In the genomic region with DNA sequence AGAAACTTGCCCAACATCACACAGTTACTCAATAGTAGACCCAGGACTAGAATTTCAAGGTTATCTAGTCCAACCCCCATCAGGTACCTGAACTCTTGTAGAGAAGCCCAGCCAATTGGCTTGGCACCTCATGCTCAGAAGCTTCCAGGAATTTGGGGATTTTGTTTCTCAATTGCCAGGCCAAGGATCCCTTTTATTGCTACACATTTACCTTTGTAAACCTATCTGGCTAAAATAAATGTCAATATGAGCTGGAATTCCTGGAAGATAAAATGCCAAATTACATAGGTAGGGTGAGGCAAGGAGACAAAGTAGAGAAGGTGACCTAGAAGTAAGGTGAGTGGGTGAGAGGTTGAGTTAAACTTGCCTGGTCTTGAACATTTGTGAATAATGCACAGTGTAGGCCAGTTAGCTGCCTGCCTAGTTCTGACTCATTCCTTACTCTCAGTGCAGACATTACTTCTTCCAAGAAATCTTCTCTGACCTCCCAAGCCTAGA, we compare ENCODE assay signal across 27 cellular contexts. TPM values are rescaled to one million over a fixed set of nuclear protein-coding genes. Genes with fewer than 3 reads are reported as not detected.
DNase-seq lines count a peak whose midpoint lies in the region; ATAC-seq and TF ChIP-seq lines count a peak whose summit lies in the region.
"Had no signal": no experiment of that assay in that cellular context is flagged by ENCODE, and none has a peak within 500 bp of the region (broad histone marks: within the 10 kb centered on the region; RNA-seq: fewer than 3 reads in every experiment).

No MANE protein-coding gene starts in this region.

- H3K36me3 ChIP-seq in GM23248 (ENCODE audit: low read depth): no peaks in the 10 kb centered on the region
- no peaks in the 10 kb centered on the region for H3K36me3 ChIP-seq in esophagus (ENCODE audit: control insufficient read depth in 2 of 2, insufficient read depth in 2 of 2, low read length in 1 of 2)
- no peaks in the 10 kb centered on the region for H3K36me3 ChIP-seq in osteoblast (ENCODE audit: insufficient read depth, low read length)
- no peaks in the 10 kb centered on the region for H3K36me3 ChIP-seq in BE2C
- H3K36me3 ChIP-seq: HAP-1 had no signal

- no peak for ATAC-seq in GM18517 (IDR thresholded peaks at IDR 0.05; ENCODE audit: unreplicated experiment)
- ATAC-seq: right cardiac atrium, T-cell had no signal

- TF ChIP-seq CTCF in osteoblast (IDR thresholded peaks at IDR 0.05; ENCODE audit: extremely low read depth, low read depth, low read length) (no peak), BE2C (IDR thresholded peaks at IDR 0.05; ENCODE audit: low read depth, low read length) (no peak)

- no peaks in the 10 kb centered on the region for H4K20me1 ChIP-seq in GM23248 (ENCODE audit: insufficient read depth)
- no peaks in the 10 kb centered on the region for H4K20me1 ChIP-seq in osteoblast (ENCODE audit: insufficient read depth, low read length)

- H3K4me1 ChIP-seq in GM23248 (ENCODE audit: insufficient read depth) (no peaks in the 10 kb centered on the region), esophagus (ENCODE audit: control insufficient read depth in 2 of 2, insufficient read depth in 2 of 2, low read length in 1 of 2) (peaks cover 0 to 6% of the 10 kb centered on the region in 2 donors), osteoblast (ENCODE audit: insufficient read depth, low read length) (no peaks in the 10 kb centered on the region), BE2C (no peaks in the 10 kb centered on the region)
- H3K4me1 ChIP-seq: HAP-1 had no signal

- no peaks in the 10 kb centered on the region for H3K9me2 ChIP-seq in GM23248 (ENCODE audit: insufficient read depth)

- in situ Hi-C loops in GM23248 (cut with MboI): no loop called here

- H3K79me2 ChIP-seq in GM23248 (ENCODE audit: insufficient read depth): no peaks in the 10 kb centered on the region
- no peaks in the 10 kb centered on the region for H3K79me2 ChIP-seq in osteoblast (ENCODE audit: insufficient read depth, low read length)

- H3K4me2 ChIP-seq in GM23248 (ENCODE audit: unreplicated experiment) (no peak overlapping the region), osteoblast (ENCODE audit: insufficient read depth, low read length) (no peak overlapping the region)
- H3K4me2 ChIP-seq: PC-9 had no signal

- H3K9me3 ChIP-seq in GM23248 (ENCODE audit: low read depth) (no peaks in the 10 kb centered on the region), esophagus (ENCODE audit: control insufficient read depth in 2 of 2, insufficient read depth in 1 of 2, low read depth in 1 of 2, low read length in 1 of 2) (peaks cover 5 to 17% of the 10 kb centered on the region in 2 donors), osteoblast (ENCODE audit: low read depth, low read length) (peaks cover 7% of the 10 kb centered on the region), BE2C (no peaks in the 10 kb centered on the region)
- H3K9me3 ChIP-seq: HAP-1 had no signal

- H3F3A ChIP-seq in GM23248 (ENCODE audit: insufficient read depth): 0 out of 2 replicates have a peak, but pooled peaks cover 4% of the 10 kb centered on the region

- H2AFZ ChIP-seq in GM23248: no peak overlapping the region
- H2AFZ ChIP-seq in osteoblast (ENCODE audit: low read length): no peak overlapping the region
- H2AFZ ChIP-seq: PC-9 had no signal

- no peak overlapping the region for H3K27ac ChIP-seq in GM23248
- H3K27ac ChIP-seq in esophagus (ENCODE audit: low read depth in 2 of 2, low read length in 1 of 2): peak overlapping the region; percentile 72 to 81
- H3K27ac ChIP-seq in osteoblast (ENCODE audit: low read depth, low read length): no peak overlapping the region
- H3K27ac ChIP-seq: PC-9 had no signal

- no peak overlapping the region for H3K4me3 ChIP-seq in GM23248
- no peak overlapping the region for H3K4me3 ChIP-seq in esophagus (ENCODE audit: low read depth in 1 of 2, low read length in 2 of 2)
- no peak overlapping the region for H3K4me3 ChIP-seq in osteoblast (ENCODE audit: insufficient read depth, low read length)
- no peak overlapping the region for H3K4me3 ChIP-seq in BE2C (ENCODE audit: low read depth, low read length)
- H3K4me3 ChIP-seq: HAP-1, PC-9 had no signal

- DNase-seq in GM23248 (peak; percentile 56), NCI-H226 (peak; percentile 48), osteoblast (ENCODE audit: insufficient read length, low spot score, missing footprints) (peak; percentile 81), BE2C (no peak), NCI-H146 (lab: John Stamatoyannopoulos, UW) (no peak)
- DNase-seq: activated CD4-positive, alpha-beta T cell treated with anti-CD3 and anti-CD28 coated beads for 4 hours; activated T-cell treated with anti-CD3 and anti-CD28 coated beads, Interleukin-2, amount 50 U/mL, for 72 hours; CD4-positive, alpha-beta T cell; DMS 273 treated with DMSO at 0.1 percent for 48 hours; GF-D8; Karpas-422; mesenchymal stem cell; naive B cell; NCI-H1048; NCI-H2081; NCI-H446 treated with DMSO at 0.1 percent for 48 hours; occipital lobe; PC-9; right cardiac atrium; T-cell had no signal

- H3K9ac ChIP-seq in GM23248: no peak overlapping the region

- no peaks in the 10 kb centered on the region for H3K27me3 ChIP-seq in GM23248 (replicated peaks; ENCODE audit: insufficient read depth)
- H3K27me3 ChIP-seq in esophagus (ENCODE audit: control insufficient read depth in 1 of 2, insufficient read depth in 2 of 2, low read length in 2 of 2): no peaks in the 10 kb centered on the region
- no peaks in the 10 kb centered on the region for H3K27me3 ChIP-seq in osteoblast (ENCODE audit: insufficient read depth, low read length)
- no peaks in the 10 kb centered on the region for H3K27me3 ChIP-seq in BE2C

RNA-seq across cellular contexts. Expression of gene SDR9C7, which starts 36.3 kb away (rescaled TPM):
- total RNA-seq in GM23248 (2014; rRNA removed; shearing (Covaris generic)): not detected in 2 replicates
- not detected in 2 replicates for polyA plus RNA-seq in GM23248 (2016; fragmentation: Nextera tagmentation; extraction: Ambion mirVana)
- 10 to 100 TPM in 1 of 2 donors, 1 to 10 TPM in 1; 9.4 to 16.8 TPM for polyA plus RNA-seq in esophagus
- total RNA-seq in osteoblast: not detected in 2 replicates
- 0.32 TPM for polyA plus RNA-seq in BE2C (2012; ENCODE audit: insufficient read depth, insufficient read length, low read depth)
- total RNA-seq: CD4-positive, alpha-beta T cell; chondrocyte; glomerular endothelial cell; HT-29; PC-9; T-cell; ureter had no signal

RNA-seq across cellular contexts. Expression of gene RDH16, which starts 59.5 kb away (rescaled TPM):
- not detected in 2 replicates for total RNA-seq in GM23248 (2014; rRNA removed; shearing (Covaris generic))
- polyA plus RNA-seq in GM23248 (2016; fragmentation: Nextera tagmentation; extraction: Ambion mirVana) (not detected in 2 replicates), esophagus (under 1 TPM; 0.62 to 0.69 TPM)
- total RNA-seq in osteoblast: under 0.01 TPM in 2 replicates
- polyA plus RNA-seq in BE2C (2012; ENCODE audit: insufficient read depth, insufficient read length, low read depth): 1.8 TPM
- total RNA-seq: chondrocyte, glomerular endothelial cell, HT-29 had no signal

Comparison
In these comparisons a context has a peak if more than half of its experiments do, and no peak if none do; other contexts are left out.
1. DNase-seq: peak in GM23248 (single experiment), NCI-H226 (single experiment) and osteoblast (single experiment); none in BE2C (single experiment) and NCI-H146 (single experiment).
2. H3K27ac ChIP-seq: peak in esophagus (2 of 2); none in GM23248 (single experiment) and osteoblast (single experiment).